ENCODE assay signal across 9 cellular contexts in the genomic region with DNA sequence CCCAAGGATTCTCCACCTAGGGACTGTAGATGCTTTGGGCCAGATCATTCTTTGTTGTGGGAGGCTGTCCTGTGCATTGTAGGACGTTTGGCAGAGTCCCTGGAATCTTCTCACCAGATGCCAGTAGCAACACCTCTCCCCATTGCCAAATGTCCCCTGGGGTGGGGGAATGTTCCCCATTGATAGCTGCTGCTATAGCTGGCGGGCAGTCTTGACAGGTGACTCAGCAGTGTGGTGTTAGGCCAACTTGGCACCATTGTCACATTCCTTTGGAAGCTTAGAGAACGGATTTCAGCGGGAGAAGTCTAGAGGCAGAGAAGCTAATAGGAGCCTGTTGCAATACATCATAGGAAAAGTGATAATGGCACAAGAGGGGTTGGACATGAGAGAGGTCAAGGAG.
A peak's percentile ranks its signal among the peaks of the same experiment; 100 is the strongest.
DNase-seq lines count a peak whose midpoint lies in the region; ATAC-seq and TF ChIP-seq lines count a peak whose summit lies in the region.
"Had no signal": no experiment of that assay in that cellular context is flagged by ENCODE, and none has a peak within 500 bp of the region (broad histone marks: within the 10 kb centered on the region; RNA-seq: fewer than 3 reads in every experiment).

No MANE protein-coding gene starts in this region.

- TF ChIP-seq CTCF in lower lobe of right lung (IDR thresholded peaks at IDR 0.05) (no peak), upper lobe of right lung (IDR thresholded peaks at IDR 0.05) (no peak), SK-N-SH (IDR thresholded peaks at IDR 0.05) (no peak)

- H3K27ac ChIP-seq in lower lobe of right lung (no peak overlapping the region), upper lobe of right lung (no peak overlapping the region), SK-N-SH (ENCODE audit: low read depth in 2 of 2, low read length in 1 of 2) (no peak overlapping the region)

- no peaks in the 10 kb centered on the region for H3K9me2 ChIP-seq in SK-N-SH

- 26% methylated on average over 3 of the region's 4 CpGs for WGBS in SK-N-SH (ENCODE audit: low lambda C conversion rate)

- POLR2A ChIA-PET in SK-N-SH (lab: Yijun Ruan, JAX), result no interaction called here

- DNase-seq in NCI-H2196 (lab: John Stamatoyannopoulos, UW; ENCODE audit: unreplicated experiment) (peak; percentile 6), dermis blood vessel endothelial cell (peak; percentile 1), lower lobe of right lung (peak; percentile 55), upper lobe of right lung (peak; percentile 71), SK-N-SH (no peak)
- no peak for DNase-seq in activated CD4-positive, CD25-positive, alpha-beta regulatory T cell treated with anti-CD3 and anti-CD28 coated beads, Interleukin-2, amount 50 U/mL, for 72 hours
- DNase-seq: activated CD4-positive, alpha-beta T cell treated with anti-CD3 and anti-CD28 coated beads, Interleukin-2, amount 50 U/mL, for 1 hour had no signal

- H3K9ac ChIP-seq in SK-N-SH, result no peak overlapping the region

- intact Hi-C loops in lower lobe of right lung (cut with DNase I) (no loop called here), upper lobe of right lung (cut with DNase I) (no loop called here)

- no peak overlapping the region for H3K4me2 ChIP-seq in SK-N-SH

- H3K79me2 ChIP-seq in SK-N-SH (ENCODE audit: insufficient read depth), result no peaks in the 10 kb centered on the region

- no peak overlapping the region for H2AFZ ChIP-seq in SK-N-SH (ENCODE audit: low read depth)

- no peaks in the 10 kb centered on the region for H3K9me3 ChIP-seq in lower lobe of right lung
- H3K9me3 ChIP-seq in upper lobe of right lung, result no peaks in the 10 kb centered on the region
- no peaks in the 10 kb centered on the region for H3K9me3 ChIP-seq in SK-N-SH

- no peak for TF ChIP-seq EP300 in SK-N-SH (IDR thresholded peaks at IDR 0.05; ENCODE audit: borderline replicate concordance in 1 of 2, low read depth in 1 of 2, low read length in 1 of 2)

- no peaks in the 10 kb centered on the region for H3F3A ChIP-seq in SK-N-SH (replicated peaks; ENCODE audit: insufficient read depth)

- CTCF ChIA-PET in SK-N-SH (lab: Yijun Ruan, JAX), result interaction anchor here (0.6 kb wide), 1 partner anchor 164 kb away, joined by 3 read pairs; no protein-coding TSS in a partner anchor

- TF ChIP-seq RAD21 in SK-N-SH (IDR thresholded peaks at IDR 0.05; ENCODE audit: low read length), result no peak

- H3K4me1 ChIP-seq in lower lobe of right lung, result no peaks in the 10 kb centered on the region
- H3K4me1 ChIP-seq in upper lobe of right lung, result peaks cover 3% of the 10 kb centered on the region
- H3K4me1 ChIP-seq in SK-N-SH (ENCODE audit: control insufficient read depth in 1 of 2, insufficient read depth in 2 of 2, low read depth in 1 of 2, low read length in 1 of 2), result no peaks in the 10 kb centered on the region

- peak; percentile 90 to 93 for ATAC-seq in lower lobe of right lung
- ATAC-seq in upper lobe of right lung, result peak; percentile 94
- no peak for ATAC-seq in GM18520 (IDR thresholded peaks at IDR 0.05; ENCODE audit: unreplicated experiment)
- ATAC-seq in GM21529 (IDR thresholded peaks at IDR 0.05; ENCODE audit: unreplicated experiment), result no peak

- H3K36me3 ChIP-seq in lower lobe of right lung, result no peaks in the 10 kb centered on the region
- H3K36me3 ChIP-seq in upper lobe of right lung, result no peaks in the 10 kb centered on the region
- no peaks in the 10 kb centered on the region for H3K36me3 ChIP-seq in SK-N-SH (replicated peaks in 1 of 2; ENCODE audit: control insufficient read depth in 1 of 2, insufficient read depth in 2 of 2, low read length in 1 of 2)

- H4K20me1 ChIP-seq in SK-N-SH (ENCODE audit: insufficient read depth), result no peaks in the 10 kb centered on the region

- H3K4me3 ChIP-seq in lower lobe of right lung (no peak overlapping the region), upper lobe of right lung (no peak overlapping the region), SK-N-SH (ENCODE audit: low read depth in 2 of 2, low read length in 1 of 2) (no peak overlapping the region)

- H3K27me3 ChIP-seq in lower lobe of right lung (ENCODE audit: low read depth) (no peaks in the 10 kb centered on the region), upper lobe of right lung (no peaks in the 10 kb centered on the region), SK-N-SH (ENCODE audit: insufficient read depth) (no peaks in the 10 kb centered on the region)

TF ChIP-seq in SK-N-SH, 30 proteins besides CTCF, POLR2A, EP300 and RAD21:
- no peak for TF ChIP-seq PBX3 (IDR thresholded peaks at IDR 0.05)
- TF ChIP-seq POLR2AphosphoS5 (IDR thresholded peaks at IDR 0.05; ENCODE audit: low read depth, low read length), result no peak
- TF ChIP-seq NRF1 (IDR thresholded peaks at IDR 0.05; ENCODE audit: low read depth, low read length), result no peak
- no peak for TF ChIP-seq FOXJ3 (CRISPR knock-in tag; IDR thresholded peaks at IDR 0.05)
- TF ChIP-seq, protein P1, sequence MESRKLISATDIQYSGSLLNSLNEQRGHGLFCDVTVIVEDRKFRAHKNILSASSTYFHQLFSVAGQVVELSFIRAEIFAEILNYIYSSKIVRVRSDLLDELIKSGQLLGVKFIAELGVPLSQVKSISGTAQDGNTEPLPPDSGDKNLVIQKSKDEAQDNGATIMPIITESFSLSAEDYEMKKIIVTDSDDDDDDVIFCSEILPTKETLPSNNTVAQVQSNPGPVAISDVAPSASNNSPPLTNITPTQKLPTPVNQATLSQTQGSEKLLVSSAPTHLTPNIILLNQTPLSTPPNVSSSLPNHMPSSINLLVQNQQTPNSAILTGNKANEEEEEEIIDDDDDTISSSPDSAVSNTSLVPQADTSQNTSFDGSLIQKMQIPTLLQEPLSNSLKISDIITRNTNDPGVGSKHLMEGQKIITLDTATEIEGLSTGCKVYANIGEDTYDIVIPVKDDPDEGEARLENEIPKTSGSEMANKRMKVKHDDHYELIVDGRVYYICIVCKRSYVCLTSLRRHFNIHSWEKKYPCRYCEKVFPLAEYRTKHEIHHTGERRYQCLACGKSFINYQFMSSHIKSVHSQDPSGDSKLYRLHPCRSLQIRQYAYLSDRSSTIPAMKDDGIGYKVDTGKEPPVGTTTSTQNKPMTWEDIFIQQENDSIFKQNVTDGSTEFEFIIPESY (IDR thresholded peaks at IDR 0.05; ENCODE audit: borderline replicate concordance, low read depth), result no peak
- no peak for TF ChIP-seq TAF1 (IDR thresholded peaks at IDR 0.05; ENCODE audit: borderline replicate concordance, low read depth, low read length)
- TF ChIP-seq GABPA (IDR thresholded peaks at IDR 0.05; ENCODE audit: low read depth), result no peak
- TF ChIP-seq RFX5 (IDR thresholded peaks at IDR 0.05; ENCODE audit: low read length), result no peak
- no peak for TF ChIP-seq FOXM1 (IDR thresholded peaks at IDR 0.05; ENCODE audit: low read depth)
- no peak for TF ChIP-seq RXRA (IDR thresholded peaks at IDR 0.05; ENCODE audit: borderline replicate concordance, low read depth)
- no peak for TF ChIP-seq SIN3A (IDR thresholded peaks at IDR 0.05; ENCODE audit: borderline replicate concordance, low read depth, low read length)
- no peak for TF ChIP-seq FOSL2 (IDR thresholded peaks at IDR 0.05; ENCODE audit: borderline replicate concordance, low read depth)
- TF ChIP-seq EZH2phosphoT487 (IDR thresholded peaks at IDR 0.05; ENCODE audit: borderline replicate concordance, low read depth), result no peak
- TF ChIP-seq CHD2 (IDR thresholded peaks at IDR 0.05; ENCODE audit: low read length, partially characterized antibody), result no peak
- no peak for TF ChIP-seq RCOR1 (IDR thresholded peaks at IDR 0.05; ENCODE audit: low read length)
- TF ChIP-seq TCF12 (IDR thresholded peaks at IDR 0.05), result no peak
- TF ChIP-seq, protein P2, sequence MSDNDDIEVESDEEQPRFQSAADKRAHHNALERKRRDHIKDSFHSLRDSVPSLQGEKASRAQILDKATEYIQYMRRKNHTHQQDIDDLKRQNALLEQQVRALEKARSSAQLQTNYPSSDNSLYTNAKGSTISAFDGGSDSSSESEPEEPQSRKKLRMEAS (IDR thresholded peaks at IDR 0.05; ENCODE audit: low read depth), result no peak
- no peak for TF ChIP-seq ELF1 (IDR thresholded peaks at IDR 0.05)
- no peak for TF ChIP-seq NFIC (IDR thresholded peaks at IDR 0.05; ENCODE audit: borderline replicate concordance)
- TF ChIP-seq JUND (IDR thresholded peaks at IDR 0.05), result no peak

Comparison
In these comparisons a context has a peak if more than half of its experiments do, and no peak if none do; other contexts are left out.
1. DNase-seq: peak in NCI-H2196 (single experiment), dermis blood vessel endothelial cell (single experiment), lower lobe of right lung (single experiment) and upper lobe of right lung (single experiment); none in activated CD4-positive, CD25-positive, alpha-beta regulatory T cell treated with anti-CD3 and anti-CD28 coated beads, Interleukin-2, amount 50 U/mL, for 72 hours (single experiment) and SK-N-SH (single experiment).
2. ATAC-seq: peak in lower lobe of right lung (2 of 2) and upper lobe of right lung (single experiment); none in GM18520 (single experiment) and GM21529 (single experiment).